In genomic region chr4:90293320-90293719, GRCh38 we compare ENCODE assay signal across 13 cellular contexts.
DNase-seq lines count a peak whose midpoint lies in the region; ATAC-seq, FAIRE-seq and TF ChIP-seq lines count a peak whose summit lies in the region.
"Had no signal": no experiment of that assay in that cellular context is flagged by ENCODE, and none has a peak within 500 bp of the region (broad histone marks: within the 10 kb centered on the region; RNA-seq: fewer than 3 reads in every experiment).

No MANE protein-coding gene starts in this region.

- H3K36me3 Mint-ChIP-seq in stimulated activated memory B cell treated with anti-CD40 and anti-IgM and Interleukin-4, amounts not matched to agents 10 μg/mL and 1 μg/mL and 100 μg/mL, for 72 hours, result no peaks in the 10 kb centered on the region
- H3K36me3 Mint-ChIP-seq in T-helper 2 cell treated with Interferon-gamma antibody and Interleukin-4, amounts not matched to agents 5 μg/mL and 100 μg/mL, for 36 hours (ENCODE audit: low read depth), result no peaks in the 10 kb centered on the region
- H3K36me3 Mint-ChIP-seq: activated naive CD4-positive, alpha-beta T cell treated with anti-CD3 and anti-CD28 coated beads, Interleukin-2, amount 10 ng/mL, durations not matched to agents 7 days and 5 days had no signal

- no peaks in the 10 kb centered on the region for H3K9me3 ChIP-seq in GM23248 (ENCODE audit: low read depth)
- no peaks in the 10 kb centered on the region for H3K9me3 ChIP-seq in HepG2 (ENCODE audit: low read length)

- WGBS in GM23248 (ENCODE audit: low coverage in 1 of 2, low lambda C conversion rate in 2 of 2, missing lambda C conversion rate in 2 of 2), 2 experiments, result 4% methylated on average over 2 of the region's 2 CpGs
- 0% methylated on average over 2 of the region's 2 CpGs for WGBS in HepG2 (ENCODE audit: low lambda C conversion rate)

- no peak overlapping the region for H3K4me3 Mint-ChIP-seq in stimulated activated memory B cell treated with anti-CD40 and anti-IgM and Interleukin-4, amounts not matched to agents 10 μg/mL and 1 μg/mL and 100 μg/mL, for 72 hours
- H3K4me3 Mint-ChIP-seq in T-helper 2 cell treated with Interferon-gamma antibody and Interleukin-4, amounts not matched to agents 5 μg/mL and 100 μg/mL, for 36 hours, result no peak overlapping the region
- H3K4me3 Mint-ChIP-seq: activated naive CD4-positive, alpha-beta T cell treated with anti-CD3 and anti-CD28 coated beads, Interleukin-2, amount 10 ng/mL, durations not matched to agents 7 days and 5 days; T-helper 1 cell treated with Interleukin-12 subunit alpha and Interleukin-12 subunit beta and Interleukin-4 antibody, amounts not matched to agents 30 μg/mL and 1 μg/mL, for 36 hours had no signal

- H3K27me3 ChIP-seq in GM23248 (replicated peaks; ENCODE audit: insufficient read depth) (no peaks in the 10 kb centered on the region), HepG2 (ENCODE audit: control insufficient read depth in 1 of 2, insufficient read depth in 2 of 2, low read length in 2 of 2) (no peaks in the 10 kb centered on the region)

- TF ChIP-seq CTCF in AG10803 (conservative IDR thresholded peaks at IDR 0.05; ENCODE audit: low read length) (peak; percentile 44; the same call in 1 of the 2 replicates), astrocyte of the spinal cord (IDR thresholded peaks at IDR 0.05; ENCODE audit: low read depth, low read length) (peak; percentile 45), HepG2 (CRISPR knock-in tag; IDR thresholded peaks at IDR 0.05) (no peak)

- no peaks in the 10 kb centered on the region for H3K9me3 Mint-ChIP-seq in stimulated activated memory B cell treated with anti-CD40 and anti-IgM and Interleukin-4, amounts not matched to agents 10 μg/mL and 1 μg/mL and 100 μg/mL, for 72 hours
- no peaks in the 10 kb centered on the region for H3K9me3 Mint-ChIP-seq in T-helper 2 cell treated with Interferon-gamma antibody and Interleukin-4, amounts not matched to agents 5 μg/mL and 100 μg/mL, for 36 hours
- H3K9me3 Mint-ChIP-seq: activated naive CD4-positive, alpha-beta T cell treated with anti-CD3 and anti-CD28 coated beads, Interleukin-2, amount 10 ng/mL, durations not matched to agents 7 days and 5 days; T-helper 1 cell treated with Interleukin-12 subunit alpha and Interleukin-12 subunit beta and Interleukin-4 antibody, amounts not matched to agents 30 μg/mL and 1 μg/mL, for 36 hours had no signal

- in situ Hi-C loops in GM23248 (cut with MboI) (no loop called here), astrocyte of the spinal cord (cut with HindIII; ENCODE audit: low sequenced_read_pairs) (no loop called here), HepG2 (cut with HindIII; ENCODE audit: extremely low pct_ligation_motif_present, low pct_unique_long_range_greater_than_20kb) (loop anchor here (10.0 kb wide), 1 partner anchor 269 kb away; no protein-coding TSS in a partner anchor)

- no TSS peak for BruUV-seq in HepG2 (replicated peaks; lab: Mats Ljungman, UMichigan)

- H3K9ac ChIP-seq in GM23248, result no peak overlapping the region
- H3K9ac ChIP-seq in HepG2 (ENCODE audit: insufficient read depth, low read depth, low read length), result no peak overlapping the region

- H3K27ac Mint-ChIP-seq in stimulated activated memory B cell treated with anti-CD40 and anti-IgM and Interleukin-4, amounts not matched to agents 10 μg/mL and 1 μg/mL and 100 μg/mL, for 72 hours, result no peak overlapping the region
- H3K27ac Mint-ChIP-seq in T-helper 2 cell treated with Interferon-gamma antibody and Interleukin-4, amounts not matched to agents 5 μg/mL and 100 μg/mL, for 36 hours, result no peak overlapping the region
- H3K27ac Mint-ChIP-seq: activated naive CD4-positive, alpha-beta T cell treated with anti-CD3 and anti-CD28 coated beads, Interleukin-2, amount 10 ng/mL, durations not matched to agents 7 days and 5 days; T-helper 1 cell treated with Interleukin-12 subunit alpha and Interleukin-12 subunit beta and Interleukin-4 antibody, amounts not matched to agents 30 μg/mL and 1 μg/mL, for 36 hours had no signal

- POLR2A ChIA-PET in HepG2 (lab: Yijun Ruan, JAX), result no interaction called here

- intact Hi-C loops in HepG2 (cut with micrococcal nuclease; ENCODE audit: unreplicated experiment), result loop anchor here (1.0 to 10.0 kb wide), 3 partner anchors 169 to 856 kb away; partner anchors contain the start of gene CCSER1

- H3K27ac ChIP-seq in GM23248 (no peak overlapping the region), HepG2 (ENCODE audit: extremely low read length, insufficient read depth, low read length) (no peak overlapping the region)

- no peak overlapping the region for H3K4me2 ChIP-seq in GM23248 (ENCODE audit: unreplicated experiment)
- H3K4me2 ChIP-seq in HepG2 (ENCODE audit: low read depth, low read length), result no peak overlapping the region

- no peak for TF ChIP-seq POLR2A in HepG2 (IDR thresholded peaks at IDR 0.05; ENCODE audit: insufficient read depth in 1 of 2, low read depth in 2 of 2, low read length in 2 of 2)

- H3K79me2 ChIP-seq in GM23248 (ENCODE audit: insufficient read depth) (no peaks in the 10 kb centered on the region), HepG2 (ENCODE audit: insufficient read depth, low read length) (no peaks in the 10 kb centered on the region)

- CTCF ChIA-PET in HepG2 (lab: Yijun Ruan, JAX; ENCODE audit: low intra/inter-chr PET ratio, low total read pairs), result interaction anchor here (1.4 to 1.7 kb wide), 2 partner anchors 268 to 343 kb away, joined by 3 to 7 read pairs; no protein-coding TSS in a partner anchor

- H3K4me1 ChIP-seq in GM23248 (ENCODE audit: insufficient read depth) (no peaks in the 10 kb centered on the region), HepG2 (ENCODE audit: insufficient read depth, low read length) (no peaks in the 10 kb centered on the region)

- H3K27me3 Mint-ChIP-seq in stimulated activated memory B cell treated with anti-CD40 and anti-IgM and Interleukin-4, amounts not matched to agents 10 μg/mL and 1 μg/mL and 100 μg/mL, for 72 hours, result no peaks in the 10 kb centered on the region
- no peaks in the 10 kb centered on the region for H3K27me3 Mint-ChIP-seq in T-helper 2 cell treated with Interferon-gamma antibody and Interleukin-4, amounts not matched to agents 5 μg/mL and 100 μg/mL, for 36 hours (ENCODE audit: low read depth)
- H3K27me3 Mint-ChIP-seq: activated naive CD4-positive, alpha-beta T cell treated with anti-CD3 and anti-CD28 coated beads, Interleukin-2, amount 10 ng/mL, durations not matched to agents 7 days and 5 days had no signal

- ATAC-seq in HepG2 (no peak), GM18907 (IDR thresholded peaks at IDR 0.05; ENCODE audit: unreplicated experiment) (no peak)
- no peak for ATAC-seq in stimulated activated memory B cell treated with anti-CD40 and anti-IgM and Interleukin-4, amounts not matched to agents 10 μg/mL and 1 μg/mL and 100 μg/mL, for 72 hours

- H3K36me3 ChIP-seq in GM23248 (ENCODE audit: low read depth) (no peaks in the 10 kb centered on the region), HepG2 (replicated peaks in 1 of 2; ENCODE audit: control insufficient read depth in 1 of 2, insufficient read depth in 2 of 2, low read length in 2 of 2) (no peaks in the 10 kb centered on the region)

- H4K20me1 ChIP-seq in GM23248 (ENCODE audit: insufficient read depth), result no peaks in the 10 kb centered on the region
- H4K20me1 ChIP-seq in HepG2 (ENCODE audit: insufficient read depth, low read length), result no peaks in the 10 kb centered on the region

- H3K9me2 ChIP-seq in GM23248 (ENCODE audit: insufficient read depth), result no peaks in the 10 kb centered on the region

- H2AFZ ChIP-seq in GM23248 (no peak overlapping the region), HepG2 (ENCODE audit: low read length) (no peak overlapping the region)

- no peak overlapping the region for H3K4me3 ChIP-seq in AG10803 (ENCODE audit: low read length)
- H3K4me3 ChIP-seq in GM23248, result no peak overlapping the region
- no peak overlapping the region for H3K4me3 ChIP-seq in astrocyte of the spinal cord (ENCODE audit: low read depth, low read length)
- no peak overlapping the region for H3K4me3 ChIP-seq in HepG2 (replicated peaks in 1 of 3; ENCODE audit: insufficient read depth in 1 of 3, low read depth in 2 of 3, low read length in 3 of 3)

- DNase-seq in AG10803 (ENCODE audit: low read depth), result peak; percentile 4
- DNase-seq in GM23248, result peak; percentile 44
- DNase-seq in astrocyte of the spinal cord (ENCODE audit: low read depth, low spot score), result peak; percentile 20
- DNase-seq in HepG2 (ENCODE audit: low spot score), result no peak
- no peak for DNase-seq in T-helper 2 cell treated with Interferon-gamma antibody and Interleukin-4, amounts not matched to agents 5 μg/mL and 100 μg/mL, for 36 hours (ENCODE audit: low spot score)
- DNase-seq in activated effector memory CD4-positive, alpha-beta T cell treated with anti-CD3 and anti-CD28 coated beads, Interleukin-2, amount 50 U/mL, for 16 hours, result no peak
- DNase-seq: activated naive CD4-positive, alpha-beta T cell treated with anti-CD3 and anti-CD28 coated beads, Interleukin-2, amount 10 ng/mL, durations not matched to agents 7 days and 5 days; GF-D8; NCI-H2081 treated with DMSO at 0.1 percent for 48 hours; occipital lobe had no signal

- TF ChIP-seq RAD21 in HepG2 (CRISPR knock-in tag; IDR thresholded peaks at IDR 0.05), result no peak

- FAIRE-seq in HepG2 (lab: Jason Lieb, UNC), result no peak

- H3F3A ChIP-seq in GM23248 (ENCODE audit: insufficient read depth), result no peaks in the 10 kb centered on the region

- H3K4me1 Mint-ChIP-seq in stimulated activated memory B cell treated with anti-CD40 and anti-IgM and Interleukin-4, amounts not matched to agents 10 μg/mL and 1 μg/mL and 100 μg/mL, for 72 hours, result peaks cover 7% of the 10 kb centered on the region
- H3K4me1 Mint-ChIP-seq in T-helper 2 cell treated with Interferon-gamma antibody and Interleukin-4, amounts not matched to agents 5 μg/mL and 100 μg/mL, for 36 hours (ENCODE audit: low read depth), result no peaks in the 10 kb centered on the region
- H3K4me1 Mint-ChIP-seq: activated naive CD4-positive, alpha-beta T cell treated with anti-CD3 and anti-CD28 coated beads, Interleukin-2, amount 10 ng/mL, durations not matched to agents 7 days and 5 days had no signal

- no peak for TF ChIP-seq EP300 in HepG2 (IDR thresholded peaks at IDR 0.05; ENCODE audit: low read depth in 2 of 2, low read length in 2 of 2)
- TF ChIP-seq EP300 in HepG2 (CRISPR knock-in tag; IDR thresholded peaks at IDR 0.05; ENCODE audit: borderline replicate concordance), result no peak

TF ChIP-seq in HepG2, 621 proteins besides CTCF, POLR2A, EP300 and RAD21:
- TF ChIP-seq, protein P1, sequence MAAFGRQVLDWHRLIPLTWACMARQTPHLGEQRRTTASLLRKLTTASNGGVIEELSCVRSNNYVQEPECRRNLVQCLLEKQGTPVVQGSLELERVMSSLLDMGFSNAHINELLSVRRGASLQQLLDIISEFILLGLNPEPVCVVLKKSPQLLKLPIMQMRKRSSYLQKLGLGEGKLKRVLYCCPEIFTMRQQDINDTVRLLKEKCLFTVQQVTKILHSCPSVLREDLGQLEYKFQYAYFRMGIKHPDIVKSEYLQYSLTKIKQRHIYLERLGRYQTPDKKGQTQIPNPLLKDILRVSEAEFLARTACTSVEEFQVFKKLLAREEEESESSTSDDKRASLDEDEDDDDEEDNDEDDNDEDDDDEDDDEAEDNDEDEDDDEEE (CRISPR knock-in tag; IDR thresholded peaks at IDR 0.05), result no peak
- TF ChIP-seq STAG1 (CRISPR knock-in tag; IDR thresholded peaks at IDR 0.05), result peak; percentile 39; the same call in 1 of the 2 replicates

Comparison
In these comparisons a context has a peak if more than half of its experiments do, and no peak if none do; other contexts are left out.
1. DNase-seq: peak in AG10803 (single experiment), GM23248 (single experiment) and astrocyte of the spinal cord (single experiment); none in HepG2 (single experiment), T-helper 2 cell treated with Interferon-gamma antibody and Interleukin-4, amounts not matched to agents 5 μg/mL and 100 μg/mL, for 36 hours (single experiment) and activated effector memory CD4-positive, alpha-beta T cell treated with anti-CD3 and anti-CD28 coated beads, Interleukin-2, amount 50 U/mL, for 16 hours (single experiment).